14 cellular contexts compared by ENCODE assay signal in genomic region chr7:122412441-122412840, GRCh38.
"Had no signal": no experiment of that assay in that cellular context is flagged by ENCODE, and none has a peak within 500 bp of the region (broad histone marks: within the 10 kb centered on the region; RNA-seq: fewer than 3 reads in every experiment).

No MANE protein-coding gene starts in this region.

- ATAC-seq: activated T-cell treated with anti-CD3 and anti-CD28 coated beads, Interleukin-2, amount 50 U/mL, for 72 hours; natural killer cell; stimulated activated naive B cell treated with anti-CD40 and anti-IgM and Interleukin-4, amounts not matched to agents 10 μg/mL and 1 μg/mL and 100 μg/mL, for 72 hours had no signal

- H3K27me3 ChIP-seq: neutrophil, sigmoid colon, spleen, upper lobe of right lung had no signal

- H3K36me3 ChIP-seq: neutrophil, sigmoid colon, spleen, upper lobe of right lung had no signal

- H3K9me3 ChIP-seq: neutrophil, sigmoid colon, spleen, upper lobe of right lung had no signal

- DNase-seq: activated CD4-positive, CD25-positive, alpha-beta regulatory T cell treated with anti-CD3 and anti-CD28 coated beads, Interleukin-2, amount 50 U/mL, for 72 hours; activated effector memory CD4-positive, alpha-beta T cell treated with anti-CD3 and anti-CD28 coated beads, Interleukin-2, amount 50 U/mL, for 16 hours; activated naive CD4-positive, alpha-beta T cell treated with anti-CD3 and anti-CD28 coated beads, Interleukin-2, amount 50 U/mL, for 16 hours; activated T-cell treated with anti-CD3 and anti-CD28 coated beads, Interleukin-2, amount 50 U/mL, for 72 hours; cortex of kidney; erythroblast; left cardiac atrium; natural killer cell; spleen; stimulated activated naive B cell treated with anti-CD40 and anti-IgM and Interleukin-4, amounts not matched to agents 10 μg/mL and 1 μg/mL and 100 μg/mL, for 72 hours; upper lobe of right lung had no signal

- H3K27ac ChIP-seq: neutrophil, parathyroid adenoma, sigmoid colon, spleen, upper lobe of right lung had no signal

- H3K4me3 ChIP-seq: sigmoid colon, spleen, upper lobe of right lung had no signal

- H3K4me1 ChIP-seq: parathyroid adenoma, sigmoid colon, spleen, upper lobe of right lung had no signal
